In genomic region chr3:14521611-14522010, GRCh38 we compare ENCODE assay signal across 1 cellular context.
TF ChIP-seq lines count a peak whose summit lies in the region.

No MANE protein-coding gene starts in this region.

TF ChIP-seq in HepG2, 621 proteins besides CTCF, POLR2A, EP300 and RAD21:
- TF ChIP-seq SNAPC4 (CRISPR knock-in tag; IDR thresholded peaks at IDR 0.05) (no peak), ZNF292 (CRISPR knock-in tag; IDR thresholded peaks at IDR 0.05; ENCODE audit: borderline replicate concordance, low read depth) (no peak), ZNF431 (CRISPR knock-in tag; IDR thresholded peaks at IDR 0.05; ENCODE audit: borderline replicate concordance, low read depth) (no peak), ZNF138 (CRISPR knock-in tag; IDR thresholded peaks at IDR 0.05; ENCODE audit: low read depth) (no peak), ERF (CRISPR knock-in tag; IDR thresholded peaks at IDR 0.05) (no peak), U2AF2 (IDR thresholded peaks at IDR 0.05; ENCODE audit: low read depth, low read length) (no peak), SKI (IDR thresholded peaks at IDR 0.05; ENCODE audit: partially characterized antibody) (no peak)
